In genomic region chr17:68260051-68260762, GRCh38 we compare ENCODE assay signal across 12 cellular contexts. TPM values are rescaled to one million over a fixed set of nuclear protein-coding genes. Genes with fewer than 3 reads are reported as not detected.
DNase-seq lines count a peak whose midpoint lies in the region; ATAC-seq and TF ChIP-seq lines count a peak whose summit lies in the region.
"Had no signal": no experiment of that assay in that cellular context is flagged by ENCODE, and none has a peak within 500 bp of the region (broad histone marks: within the 10 kb centered on the region; RNA-seq: fewer than 3 reads in every experiment).

No MANE protein-coding gene starts in this region.

- WGBS in right cardiac atrium, result 76% methylated on average over 9 of the region's 9 CpGs

- intact Hi-C loops in left ventricle myocardium inferior (cut with micrococcal nuclease), result loop anchor here (10.0 kb wide), 1 partner anchor 175 kb away; no protein-coding TSS in a partner anchor
- intact Hi-C loops in left cardiac atrium (cut with DNase I), result loop anchor here (5.0 to 10.0 kb wide), 3 partner anchors 137 to 177 kb away; no protein-coding TSS in a partner anchor
- intact Hi-C loops in OCI-LY7 (cut with micrococcal nuclease; ENCODE audit: unreplicated experiment), result no loop called here
- intact Hi-C loops in uterus (cut with DNase I; ENCODE audit: low total_unique reads), result loop anchor here (5.0 kb wide), 1 partner anchor 202 kb away; no protein-coding TSS in a partner anchor
- intact Hi-C loops in right cardiac atrium (cut with DNase I), result loop anchor here (5.0 to 10.0 kb wide), 6 partner anchors 137 to 205 kb away; no protein-coding TSS in a partner anchor

- POLR2A ChIA-PET in OCI-LY7 (lab: Charles Lee), result interaction anchor here (0.6 to 4.4 kb wide), 8 partner anchors 8 to 1163 kb away, joined by 3 to 45 read pairs (median 4); partner anchors contain the start of gene AMZ2

- peaks cover 22% of the 10 kb centered on the region for H3K36me3 ChIP-seq in left ventricle myocardium inferior
- peaks cover 53% of the 10 kb centered on the region for H3K36me3 ChIP-seq in OCI-LY7 (ENCODE audit: insufficient read depth, low read length)
- no peaks in the 10 kb centered on the region for H3K36me3 ChIP-seq in uterus

- peak overlapping the region; percentile 59 for H3K4me2 ChIP-seq in OCI-LY7 (ENCODE audit: low read length)

- no peaks in the 10 kb centered on the region for H3K27me3 ChIP-seq in left ventricle myocardium inferior (ENCODE audit: low read depth)
- H3K27me3 ChIP-seq in uterus, result no peaks in the 10 kb centered on the region
- no peaks in the 10 kb centered on the region for H3K27me3 ChIP-seq in right cardiac atrium (ENCODE audit: control insufficient read depth, insufficient read depth)
- H3K27me3 ChIP-seq: right atrium auricular region had no signal

- no peak overlapping the region for H3K4me3 ChIP-seq in left ventricle myocardium inferior
- peak overlapping the region; percentile 30 for H3K4me3 ChIP-seq in OCI-LY7 (ENCODE audit: low read depth, low read length, poor library complexity, severe bottlenecking)
- H3K4me3 ChIP-seq in uterus, result no peak overlapping the region
- H3K4me3 ChIP-seq in right cardiac atrium (ENCODE audit: low read length), result no peak overlapping the region
- H3K4me3 ChIP-seq: mucosa of descending colon, right atrium auricular region had no signal

- no peak for DNase-seq in left ventricle myocardium inferior
- DNase-seq in left cardiac atrium, result no peak
- DNase-seq in OCI-LY7 (ENCODE audit: low spot score), result no peak
- peak; percentile 27 for DNase-seq in fibroblast of peridontal ligament (ENCODE audit: extremely low read depth)
- DNase-seq in uterus, result no peak
- DNase-seq in NCI-H524 (lab: John Stamatoyannopoulos, UW), result no peak
- no peak for DNase-seq in ecto neural progenitor cell (ENCODE audit: low spot score)
- no peak for DNase-seq in right cardiac atrium
- DNase-seq: activated naive CD4-positive, alpha-beta T cell treated with Interleukin-2 at 50 U/mL for 16 hours; mucosa of descending colon; WERI-Rb-1 had no signal

- TF ChIP-seq POLR2A in uterus (IDR thresholded peaks at IDR 0.05), result no peak

- H3K9me3 ChIP-seq in left ventricle myocardium inferior (replicated peaks) (no peaks in the 10 kb centered on the region), OCI-LY7 (ENCODE audit: low read length) (peaks cover 9% of the 10 kb centered on the region; the same call in 1 of the 2 replicates), uterus (no peaks in the 10 kb centered on the region), right cardiac atrium (ENCODE audit: control insufficient read depth, low read length) (no peaks in the 10 kb centered on the region)
- H3K9me3 ChIP-seq: mucosa of descending colon, right atrium auricular region had no signal

- no TSS peak for BruUV-seq in OCI-LY7 (replicated peaks; lab: Mats Ljungman, UMichigan)

- TF ChIP-seq CTCF in left ventricle myocardium inferior (IDR thresholded peaks at IDR 0.05; ENCODE audit: borderline replicate concordance) (no peak), OCI-LY7 (conservative IDR thresholded peaks at IDR 0.05; ENCODE audit: low read length) (no peak), uterus (IDR thresholded peaks at IDR 0.05) (no peak)

- H2AFZ ChIP-seq in OCI-LY7 (ENCODE audit: low read length), result peak overlapping the region; percentile 47; the same call in 1 of the 2 replicates

- peaks cover 31% of the 10 kb centered on the region; the same call in 1 of the 2 replicates for H3K79me2 ChIP-seq in OCI-LY7 (ENCODE audit: insufficient read depth, low read depth, low read length)

- ATAC-seq in left cardiac atrium (no peak), right cardiac atrium (no peak)
- ATAC-seq: mucosa of descending colon had no signal

- H3K4me1 ChIP-seq in left ventricle myocardium inferior, result peaks cover 29% of the 10 kb centered on the region
- H3K4me1 ChIP-seq in OCI-LY7 (ENCODE audit: insufficient read depth, low read length, poor library complexity, severe bottlenecking), result peaks cover 79% of the 10 kb centered on the region
- H3K4me1 ChIP-seq in uterus, result no peaks in the 10 kb centered on the region
- H3K4me1 ChIP-seq in right cardiac atrium (ENCODE audit: control insufficient read depth, insufficient read depth, low read length), result peaks cover 4% of the 10 kb centered on the region

- CTCF ChIA-PET in OCI-LY7 (lab: Charles Lee; ENCODE audit: unreplicated experiment), result no interaction called here

- H3K27ac ChIP-seq in left ventricle myocardium inferior (replicated peaks) (peak overlapping the region; percentile 83), OCI-LY7 (ENCODE audit: low read depth, low read length, poor library complexity, severe bottlenecking) (peak overlapping the region; percentile 90), uterus (peak overlapping the region; percentile 66 to 83), right cardiac atrium (ENCODE audit: low read length) (no peak overlapping the region)

- no peaks in the 10 kb centered on the region for H4K20me1 ChIP-seq in OCI-LY7 (ENCODE audit: insufficient read depth, low read length)

- H3K9me2 ChIP-seq in OCI-LY7 (ENCODE audit: insufficient read depth, low read length), result no peaks in the 10 kb centered on the region

RNA-seq across cellular contexts. Expression of gene AMZ2, which starts 12.4 kb away (rescaled TPM):
- total RNA-seq in left ventricle myocardium inferior (99.9 TPM), left cardiac atrium (10 to 100 TPM; 71.1 to 77.5 TPM), OCI-LY7 (2022) (248 and 285 TPM in 2 replicates), uterus (10 to 100 TPM; 26.9 to 60.9 (median 35.1) TPM), right cardiac atrium (10 to 100 TPM; 73.9 to 98.3 (median 93.0) TPM)
- total RNA-seq in OCI-LY7 (2014; rRNA removed; shearing (Covaris generic)), result 105 and 117 TPM in 2 replicates
- polyA plus RNA-seq in right cardiac atrium, result 97.6 TPM

RNA-seq across cellular contexts. Expression of gene SLC16A6, which starts 30.7 kb away (rescaled TPM):
- total RNA-seq in left ventricle myocardium inferior, result 0.08 TPM
- 1 to 10 TPM in 1 of 2 donors, under 1 TPM in 1; 0.62 to 1.4 TPM for total RNA-seq in left cardiac atrium
- 3.7 and 4.5 TPM in 2 replicates for total RNA-seq in OCI-LY7 (2014; rRNA removed; shearing (Covaris generic))
- 15.4 and 18.9 TPM in 2 replicates for total RNA-seq in OCI-LY7 (2022)
- total RNA-seq in uterus, result 1 to 10 TPM in 2 of 4 donors, under 1 TPM in 1, not detected in 1; 0.35 to 1.5 (median 1.0) TPM
- total RNA-seq in right cardiac atrium, result under 1 TPM; 0.21 to 0.86 (median 0.41) TPM
- polyA plus RNA-seq in right cardiac atrium, result 0.23 TPM

RNA-seq across cellular contexts. Expression of gene ARSG, which starts 31.1 kb away (rescaled TPM):
- total RNA-seq in left ventricle myocardium inferior, result 3.7 TPM
- 1 to 10 TPM; 5.9 to 6.9 TPM for total RNA-seq in left cardiac atrium
- total RNA-seq in OCI-LY7 (2014; rRNA removed; shearing (Covaris generic)), result 24.2 and 26.1 TPM in 2 replicates
- 51.6 and 53.0 TPM in 2 replicates for total RNA-seq in OCI-LY7 (2022)
- 1 to 10 TPM in 3 of 4 donors, under 1 TPM in 1; 0.59 to 6.4 (median 5.7) TPM for total RNA-seq in uterus
- 1 to 10 TPM; 4.7 to 9.3 (median 6.8) TPM for total RNA-seq in right cardiac atrium
- polyA plus RNA-seq in right cardiac atrium, result 2.8 TPM
